1 cellular context compared by ENCODE assay signal in genomic region chr4:55017406-55017805, GRCh38.
TF ChIP-seq lines count a peak whose summit lies in the region.

No MANE protein-coding gene starts in this region.

TF ChIP-seq in GM12878, 131 proteins besides CTCF, POLR2A, EP300 and RAD21 (continued from another document):
- 0 out of 2 replicates have a peak, but pooled peaks have one; percentile 26 for TF ChIP-seq ZNF384 (IDR thresholded peaks at IDR 0.05; ENCODE audit: borderline replicate concordance, low read depth, low read length)
